11 cellular contexts compared by ENCODE assay signal in the genomic region with DNA sequence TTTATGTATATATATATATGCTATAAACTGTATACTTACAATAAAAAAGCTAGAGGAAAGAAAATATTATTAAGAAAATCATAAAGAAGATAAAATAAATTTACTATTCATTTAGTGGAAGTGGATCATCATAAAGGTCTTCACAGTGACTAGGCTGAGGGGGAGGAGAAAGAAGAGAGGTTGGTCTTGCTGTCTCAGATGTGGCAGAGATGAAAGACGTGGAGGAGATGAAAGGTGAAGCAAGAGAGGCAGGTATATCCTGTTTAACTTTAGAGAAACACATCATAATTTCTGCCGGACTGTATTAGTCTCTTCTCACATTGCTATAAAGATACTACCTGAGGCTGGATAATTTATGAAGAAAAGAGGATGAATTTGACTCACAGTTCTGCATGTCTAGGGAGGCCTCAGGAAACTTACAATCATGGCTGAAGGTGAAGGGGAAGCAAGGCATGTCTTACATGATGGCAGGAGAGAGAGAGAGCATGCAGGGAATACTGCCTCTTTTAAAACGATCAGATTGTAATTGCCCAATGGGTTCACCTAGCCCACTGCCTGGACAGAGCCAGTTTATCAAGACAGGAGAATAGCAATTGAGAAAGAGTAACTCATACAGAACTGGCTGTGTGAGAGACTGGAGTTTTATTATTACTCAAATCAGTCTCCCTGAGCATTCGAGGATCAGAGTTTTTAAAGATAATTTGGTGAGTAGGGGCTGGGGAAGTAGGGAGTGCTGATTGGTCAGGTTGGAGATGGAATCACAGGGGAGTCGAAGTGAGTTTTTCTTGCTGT.
"Had no signal": no experiment of that assay in that cellular context is flagged by ENCODE, and none has a peak within 500 bp of the region (broad histone marks: within the 10 kb centered on the region; RNA-seq: fewer than 3 reads in every experiment).

No MANE protein-coding gene starts in this region.

- H3K9me3 Mint-ChIP-seq: activated T-helper 2 cell treated with anti-CD3 and anti-CD28 coated beads, Interferon-gamma antibody, Interleukin-2, Interleukin-4, amounts not matched to agents 10 μg/mL and 5 μg/mL and 100 μg/mL, durations not matched to agents 14 hours and 24 hours and 36 hours had no signal

- H3K4me1 Mint-ChIP-seq: neural crest cell had no signal

- DNase-seq: activated CD4-positive, alpha-beta T cell treated with anti-CD3 and anti-CD28 coated beads, Interleukin-2, amount 50 U/mL, for 1 hour; adrenal gland; left ventricle myocardium inferior; mesendoderm; stimulated activated CD4-positive, alpha-beta T cell treated with anti-CD3 and anti-CD28 coated beads, Interleukin-12 subunit alpha, Interleukin-12 subunit beta, amount 100 ng/mL, for 4 hours; stimulated activated CD4-positive, alpha-beta T cell treated with anti-CD3 and anti-CD28 coated beads, Interleukin-2, amount 100 ng/mL, for 48 hours; T1000; thyroid gland; uterus had no signal

- H3K27ac Mint-ChIP-seq: activated T-helper 2 cell treated with anti-CD3 and anti-CD28 coated beads, Interferon-gamma antibody, Interleukin-2, Interleukin-4, amounts not matched to agents 10 μg/mL and 5 μg/mL and 100 μg/mL, durations not matched to agents 14 hours and 24 hours and 36 hours had no signal

- H3K4me3 Mint-ChIP-seq: neural crest cell had no signal
